ENCODE assay signal across 8 cellular contexts in the genomic region with DNA sequence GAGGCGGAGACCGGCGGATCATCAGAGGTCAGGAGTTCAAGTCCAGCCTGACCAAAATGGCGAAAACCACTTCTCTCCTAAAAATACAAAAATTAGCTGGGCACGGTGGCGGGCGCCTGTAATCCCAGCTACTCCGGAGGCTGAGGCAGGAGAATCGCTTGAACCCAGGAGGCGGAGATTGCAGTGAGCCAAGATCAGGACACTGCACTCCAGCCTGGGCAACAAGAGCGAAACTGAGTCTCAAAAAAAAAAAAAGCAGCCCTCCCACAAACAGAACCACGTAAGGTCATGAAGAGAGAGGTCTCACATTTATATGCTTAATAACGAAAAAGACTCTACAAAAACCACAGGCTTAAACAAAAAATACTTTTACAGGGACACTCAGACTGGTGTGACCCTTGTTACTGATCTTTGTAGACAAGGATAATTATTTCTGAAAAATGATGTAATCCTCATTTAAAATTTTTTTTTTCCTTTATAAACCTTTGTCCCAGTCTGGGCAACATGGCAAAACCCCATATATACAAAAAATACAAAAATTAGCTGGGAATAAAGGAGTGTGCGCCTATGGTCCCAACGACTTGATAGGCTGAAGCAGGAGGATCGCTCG. TPM values are rescaled to one million over a fixed set of nuclear protein-coding genes. Genes with fewer than 3 reads are reported as not detected.
DNase-seq lines count a peak whose midpoint lies in the region; ATAC-seq and TF ChIP-seq lines count a peak whose summit lies in the region.

No MANE protein-coding gene starts in this region.

- H3K36me3 ChIP-seq in right lobe of liver (no peaks in the 10 kb centered on the region), thoracic aorta (no peaks in the 10 kb centered on the region)

- H3K36me3 Mint-ChIP-seq in activated CD4-positive, alpha-beta T cell treated with anti-CD3 and anti-CD28 coated beads, Interleukin-2, amount 10 ng/mL, durations not matched to agents 24 days and 14 days (ENCODE audit: low read depth) = peaks cover 14% of the 10 kb centered on the region

- ATAC-seq in right lobe of liver (no peak), thoracic aorta (ENCODE audit: insufficient number of reproducible peaks, low FRiP score, low read depth) (no peak)

- H3K4me3 Mint-ChIP-seq in activated CD4-positive, alpha-beta T cell treated with anti-CD3 and anti-CD28 coated beads, Interleukin-2, amount 10 ng/mL, durations not matched to agents 24 days and 14 days = peak overlapping the region; percentile 96

- no peak for DNase-seq in activated CD4-positive, alpha-beta T cell treated with anti-CD3 and anti-CD28 coated beads, Interleukin-2, amount 10 ng/mL, durations not matched to agents 24 days and 14 days
- no peak for DNase-seq in activated CD4-positive, alpha-beta T cell treated with anti-CD3 and anti-CD28 coated beads for 1 hour
- DNase-seq in astrocyte of the cerebellum (ENCODE audit: low read depth) = no peak
- DNase-seq in right lobe of liver = no peak
- no peak for DNase-seq in thoracic aorta (ENCODE audit: low spot score)
- DNase-seq in hepatic stellate cell (ENCODE audit: low spot score) = no peak
- DNase-seq in occipital lobe (lab: John Stamatoyannopoulos, UW) = no peak
- DNase-seq in cerebellum (ENCODE audit: low spot score) = no peak

- no peaks in the 10 kb centered on the region for H3K27me3 Mint-ChIP-seq in activated CD4-positive, alpha-beta T cell treated with anti-CD3 and anti-CD28 coated beads, Interleukin-2, amount 10 ng/mL, durations not matched to agents 24 days and 14 days

- no peak for TF ChIP-seq POLR2A in right lobe of liver (IDR thresholded peaks at IDR 0.05)

- H3K4me1 ChIP-seq in right lobe of liver (peaks cover 0 to 19% (median 5%) of the 10 kb centered on the region in 4 donors), thoracic aorta (ENCODE audit: control insufficient read depth in 1 of 2, low read depth in 2 of 2) (peaks cover 8 to 26% of the 10 kb centered on the region in 2 donors)

- TF ChIP-seq CTCF in astrocyte of the cerebellum (IDR thresholded peaks at IDR 0.05; ENCODE audit: low read depth, low read length, missing control alignments) (no peak), right lobe of liver (IDR thresholded peaks at IDR 0.05) (no peak), thoracic aorta (IDR thresholded peaks at IDR 0.05) (no peak)

- H3K27me3 ChIP-seq in right lobe of liver (no peaks in the 10 kb centered on the region), thoracic aorta (replicated peaks; ENCODE audit: insufficient read depth) (no peaks in the 10 kb centered on the region)

- 50% methylated on average over 6 of the region's 17 CpGs for WGBS in right lobe of liver (ENCODE audit: insufficient coverage, low coverage, low lambda C conversion rate, missing lambda C conversion rate)

- in situ Hi-C loops in astrocyte of the cerebellum (cut with HindIII; ENCODE audit: low sequenced_read_pairs) = no loop called here

- peak overlapping the region; percentile 96 for H3K27ac Mint-ChIP-seq in activated CD4-positive, alpha-beta T cell treated with anti-CD3 and anti-CD28 coated beads, Interleukin-2, amount 10 ng/mL, durations not matched to agents 24 days and 14 days

- peaks cover 18% of the 10 kb centered on the region for H3K4me1 Mint-ChIP-seq in activated CD4-positive, alpha-beta T cell treated with anti-CD3 and anti-CD28 coated beads, Interleukin-2, amount 10 ng/mL, durations not matched to agents 24 days and 14 days

- intact Hi-C loops in activated CD4-positive, alpha-beta T cell treated with anti-CD3 and anti-CD28 coated beads, Interleukin-2, amount 10 ng/mL, durations not matched to agents 24 days and 14 days (cut with micrococcal nuclease) = loop anchor here (1.0 kb wide), 1 partner anchor 45 kb away; a partner anchor contains a TSS
- intact Hi-C loops in right lobe of liver (cut with DNase I) = no loop called here

- H3K9me3 ChIP-seq in right lobe of liver = no peaks in the 10 kb centered on the region
- no peaks in the 10 kb centered on the region for H3K9me3 ChIP-seq in thoracic aorta

- H3K4me3 ChIP-seq in astrocyte of the cerebellum (ENCODE audit: low read depth, low read length) (peak overlapping the region; percentile 91), right lobe of liver (peak overlapping the region; percentile 61 to 76 (median 65)), thoracic aorta (peak overlapping the region; percentile 97)

- no peaks in the 10 kb centered on the region for H3K9me3 Mint-ChIP-seq in activated CD4-positive, alpha-beta T cell treated with anti-CD3 and anti-CD28 coated beads, Interleukin-2, amount 10 ng/mL, durations not matched to agents 24 days and 14 days

- H3K27ac ChIP-seq in right lobe of liver (peak overlapping the region; percentile 58 to 81 (median 71)), thoracic aorta (peak overlapping the region; percentile 78 to 85)

RNA-seq across cellular contexts. Expression of a gene that starts 0.9 kb away (rescaled TPM):
- 4.8 and 5.8 TPM in 2 replicates for total RNA-seq in activated CD4-positive, alpha-beta T cell treated with anti-CD3 and anti-CD28 coated beads, Interleukin-2, amount 10 ng/mL, durations not matched to agents 24 days and 14 days
- total RNA-seq in right lobe of liver (1 to 10 TPM; 1.1 to 1.5 (median 1.3) TPM), thoracic aorta (1 to 10 TPM; 1.2 to 4.6 TPM), occipital lobe (6.4 TPM), cerebellum (8.2 TPM)

RNA-seq across cellular contexts. Expression of a gene that starts 31.7 kb away (rescaled TPM):
- total RNA-seq in activated CD4-positive, alpha-beta T cell treated with anti-CD3 and anti-CD28 coated beads, Interleukin-2, amount 10 ng/mL, durations not matched to agents 24 days and 14 days = 1.1 and 1.3 TPM in 2 replicates
- total RNA-seq in right lobe of liver (1 to 10 TPM; 2.3 to 8.9 (median 4.6) TPM), thoracic aorta (1 to 10 TPM; 5.3 to 7.8 TPM), occipital lobe (0.16 TPM), cerebellum (0.91 TPM)

RNA-seq across cellular contexts. Expression of a gene that starts 45.0 kb away (rescaled TPM):
- 2.6 and 2.8 TPM in 2 replicates for total RNA-seq in activated CD4-positive, alpha-beta T cell treated with anti-CD3 and anti-CD28 coated beads, Interleukin-2, amount 10 ng/mL, durations not matched to agents 24 days and 14 days
- 1 to 10 TPM in 5 of 6 experiments, under 1 TPM in 1; 0.98 to 2.9 (median 1.7) TPM for total RNA-seq in right lobe of liver
- 1 to 10 TPM; 4.0 to 4.2 TPM for total RNA-seq in thoracic aorta
- 5.0 TPM for total RNA-seq in occipital lobe
- total RNA-seq in cerebellum = 4.3 TPM
